ENCODE assay signal across 1 cellular context in the genomic region with DNA sequence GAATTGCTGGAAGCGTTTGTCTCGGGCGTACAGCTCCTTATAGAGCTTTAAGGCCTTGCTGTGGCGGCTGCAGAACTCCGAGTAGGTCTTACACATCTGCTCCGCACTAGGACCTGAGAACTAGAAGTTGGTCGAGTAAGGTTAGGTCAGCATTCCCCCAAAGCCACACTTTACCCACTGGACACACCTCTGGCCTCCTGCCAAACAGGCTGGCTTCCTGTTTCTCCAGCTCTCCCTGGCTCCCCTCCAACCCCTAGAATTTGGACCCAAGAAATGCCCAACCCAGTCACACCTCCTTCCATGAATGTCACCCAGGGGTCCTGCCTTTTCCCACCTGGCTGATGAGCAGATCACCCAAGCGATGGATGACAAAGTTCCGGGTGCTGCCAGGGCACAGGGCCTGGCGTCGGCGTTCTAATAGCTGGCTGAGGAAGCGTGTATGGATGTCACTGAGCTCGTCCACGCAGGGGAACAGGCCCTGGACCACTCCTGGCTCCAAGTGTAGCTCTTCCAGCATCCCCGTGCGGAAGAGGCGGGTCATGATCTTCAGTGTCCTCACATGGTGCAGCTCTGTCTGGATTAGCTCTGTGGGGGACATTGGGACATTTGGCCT.
TF ChIP-seq lines count a peak whose summit lies in the region.

No MANE protein-coding gene starts in this region.

TF ChIP-seq in endothelial cell of umbilical vein, 7 proteins besides CTCF, POLR2A, EP300 and RAD21:
- TF ChIP-seq EZH2 (IDR thresholded peaks at IDR 0.05; ENCODE audit: borderline replicate concordance, low read depth, low read length, severe bottlenecking), result no peak
- no peak for TF ChIP-seq POLR2AphosphoS5 (IDR thresholded peaks at IDR 0.05; ENCODE audit: insufficient read depth, low read depth, low read length)
- no peak for TF ChIP-seq FOS (IDR thresholded peaks at IDR 0.05; ENCODE audit: borderline replicate concordance, insufficient read depth, low read length)
- TF ChIP-seq GATA2 (IDR thresholded peaks at IDR 0.05; ENCODE audit: insufficient read depth, insufficient read length, low read depth, low read length), result no peak
- no peak for TF ChIP-seq MYC (IDR thresholded peaks at IDR 0.05; ENCODE audit: low read depth, low read length)
- TF ChIP-seq, protein P1, sequence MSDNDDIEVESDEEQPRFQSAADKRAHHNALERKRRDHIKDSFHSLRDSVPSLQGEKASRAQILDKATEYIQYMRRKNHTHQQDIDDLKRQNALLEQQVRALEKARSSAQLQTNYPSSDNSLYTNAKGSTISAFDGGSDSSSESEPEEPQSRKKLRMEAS (IDR thresholded peaks at IDR 0.05; ENCODE audit: insufficient read depth, insufficient read length), result no peak
